1 cellular context compared by ENCODE assay signal in genomic region chr2:9753276-9753600, GRCh38.
TF ChIP-seq lines count a peak whose summit lies in the region.

No MANE protein-coding gene starts in this region.

TF ChIP-seq in K562, 482 proteins besides CTCF, POLR2A, EP300 and RAD21 (continued from another document and continues in another):
- TF ChIP-seq MLX (CRISPR knock-in tag; conservative IDR thresholded peaks at IDR 0.05): no peak
- TF ChIP-seq GABPA (tag; conservative IDR thresholded peaks at IDR 0.05; ENCODE audit: low read depth): no peak
- TF ChIP-seq ATF7 (IDR thresholded peaks at IDR 0.05): peak; percentile 70
- no peak for TF ChIP-seq ZFX (CRISPR knock-in tag; IDR thresholded peaks at IDR 0.05)
- TF ChIP-seq FOXO4 (CRISPR knock-in tag; IDR thresholded peaks at IDR 0.05): no peak
- TF ChIP-seq MAFG (tag; conservative IDR thresholded peaks at IDR 0.05): peak; percentile 58
- TF ChIP-seq NCOA2 (IDR thresholded peaks at IDR 0.05; ENCODE audit: partially characterized antibody in 2 of 2): no peak
- TF ChIP-seq E2F4 (CRISPR knock-in tag; IDR thresholded peaks at IDR 0.05; ENCODE audit: low read depth): peak; percentile 66; the same call in 1 of the 2 replicates
- peak; percentile 33 to 39; a peak in 1 of 4 replicates for TF ChIP-seq NRF1 (conservative IDR thresholded peaks at IDR 0.05 in 1 of 2, IDR thresholded peaks at IDR 0.05 in 1 of 2)
- TF ChIP-seq ZNF584 (CRISPR knock-in tag; IDR thresholded peaks at IDR 0.05; ENCODE audit: low read depth): no peak
- no peak for TF ChIP-seq PBX2 (CRISPR knock-in tag; IDR thresholded peaks at IDR 0.05; ENCODE audit: low read depth)
- TF ChIP-seq PBX2 (tag; conservative IDR thresholded peaks at IDR 0.05; ENCODE audit: low read depth): no peak
- peak; percentile 66 for TF ChIP-seq PRDM10 (IDR thresholded peaks at IDR 0.05; ENCODE audit: partially characterized antibody)
- TF ChIP-seq HOMEZ (CRISPR knock-in tag; IDR thresholded peaks at IDR 0.05): no peak
- TF ChIP-seq SP2 (IDR thresholded peaks at IDR 0.05; ENCODE audit: extremely low read depth, low read depth, low read length, poor library complexity, severe bottlenecking): no peak
- no peak for TF ChIP-seq ZBTB40 (IDR thresholded peaks at IDR 0.05)
- TF ChIP-seq ZBTB40 (CRISPR knock-in tag; IDR thresholded peaks at IDR 0.05): no peak
- TF ChIP-seq ZNF165 (CRISPR knock-in tag; IDR thresholded peaks at IDR 0.05; ENCODE audit: borderline replicate concordance): no peak
- no peak for TF ChIP-seq KLF10 (CRISPR knock-in tag; IDR thresholded peaks at IDR 0.05)
- TF ChIP-seq NCOA6 (IDR thresholded peaks at IDR 0.05): no peak
- TF ChIP-seq ARID2 (IDR thresholded peaks at IDR 0.05): no peak
- no peak for TF ChIP-seq CCAR2 (IDR thresholded peaks at IDR 0.05; ENCODE audit: low read depth, low read length)
- TF ChIP-seq RFX1 (IDR thresholded peaks at IDR 0.05): no peak
- TF ChIP-seq ZNF75A (CRISPR knock-in tag; IDR thresholded peaks at IDR 0.05): no peak
- TF ChIP-seq SAFB (IDR thresholded peaks at IDR 0.05; ENCODE audit: borderline replicate concordance, low read depth, low read length): no peak
- TF ChIP-seq THRA (IDR thresholded peaks at IDR 0.05): no peak
- peak; percentile 95; the same call in 1 of the 2 replicates for TF ChIP-seq PHF21A (IDR thresholded peaks at IDR 0.05; ENCODE audit: borderline replicate concordance, low read depth)
- TF ChIP-seq ZNF444 (CRISPR knock-in tag; IDR thresholded peaks at IDR 0.05): no peak
- TF ChIP-seq STAT6 (CRISPR knock-in tag; IDR thresholded peaks at IDR 0.05): no peak
